24 cellular contexts compared by ENCODE assay signal in the genomic region with DNA sequence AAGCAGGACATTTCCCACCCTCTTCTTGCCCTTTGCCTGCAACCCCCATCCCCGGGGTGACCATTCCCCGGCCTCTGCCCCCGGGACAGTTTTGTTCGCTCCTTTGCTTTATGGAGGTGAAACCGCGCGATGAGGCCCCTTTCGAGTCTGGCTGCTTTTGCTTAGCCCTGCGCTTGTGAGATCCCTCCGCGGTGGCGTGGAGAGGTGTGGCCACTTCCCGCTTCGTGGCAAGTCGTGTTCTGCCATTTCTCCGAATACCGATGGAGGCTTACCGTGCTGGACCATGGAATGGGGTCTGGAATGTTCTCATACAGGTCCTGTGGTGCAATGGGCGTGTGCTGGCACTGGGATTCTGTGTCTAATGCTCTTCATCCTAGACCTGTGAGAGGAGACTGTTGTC.
"Had no signal": no experiment of that assay in that cellular context is flagged by ENCODE, and none has a peak within 500 bp of the region (broad histone marks: within the 10 kb centered on the region; RNA-seq: fewer than 3 reads in every experiment).

No MANE protein-coding gene starts in this region.

- H3K9me3 Mint-ChIP-seq: activated T-cell treated with anti-CD3 and anti-CD28 coated beads, Interleukin-2, amount 50 U/mL, for 4 hours; activated T-helper 2 cell treated with anti-CD3 and anti-CD28 coated beads, Interferon-gamma antibody, Interleukin-2, Interleukin-4, amounts not matched to agents 10 μg/mL and 5 μg/mL and 100 μg/mL, durations not matched to agents 14 hours and 24 hours and 36 hours; naive B cell; T-cell; T-helper 2 cell treated with Interferon-gamma antibody and Interleukin-4, amounts not matched to agents 5 μg/mL and 100 μg/mL, for 36 hours had no signal

- ATAC-seq: activated T-cell treated with anti-CD3 and anti-CD28 coated beads, Interleukin-2, amount 50 U/mL, for 4 hours; sciatic nerve; SK-N-SH treated with all-trans-retinoic acid at 6 μM for 48 hours; T-cell had no signal

- H3K9me3 ChIP-seq: breast epithelium, tibial artery had no signal

- DNase-seq: activated CD8-positive, alpha-beta memory T cell treated with anti-CD3 and anti-CD28 coated beads for 24 hours; activated CD8-positive, alpha-beta memory T cell treated with anti-CD3 and anti-CD28 coated beads, Interleukin-2, amount 50 U/mL, for 4 hours; activated naive CD4-positive, alpha-beta T cell; activated T-cell treated with anti-CD3 and anti-CD28 coated beads, Interleukin-2, amount 50 U/mL, for 4 hours; amniotic stem cell; cerebellar nuclear complex; foreskin fibroblast; hippocampal formation; naive B cell; nucleus accumbens; stimulated activated CD4-positive, alpha-beta T cell treated with anti-CD3 and anti-CD28 coated beads, Interleukin-2, amount 100 ng/mL, for 48 hours; stimulated activated CD8-positive, alpha-beta memory T cell treated with anti-CD3 and anti-CD28 coated beads, Interleukin-4, amount 100 ng/mL, for 48 hours; stimulated activated naive CD4-positive, alpha-beta T cell; T-cell; WERI-Rb-1 had no signal

- H3K27ac Mint-ChIP-seq: activated naive CD8-positive, alpha-beta T cell; activated T-helper 2 cell treated with anti-CD3 and anti-CD28 coated beads, Interferon-gamma antibody, Interleukin-2, Interleukin-4, amounts not matched to agents 10 μg/mL and 5 μg/mL and 100 μg/mL, durations not matched to agents 14 hours and 24 hours and 36 hours; T-cell; T-helper 2 cell treated with Interferon-gamma antibody and Interleukin-4, amounts not matched to agents 5 μg/mL and 100 μg/mL, for 36 hours had no signal

- H3K4me3 ChIP-seq: breast epithelium, lung, smooth muscle cell, tibial artery had no signal

- H3K4me2 ChIP-seq: smooth muscle cell had no signal

- H3K27ac ChIP-seq: breast epithelium, tibial artery, WERI-Rb-1 had no signal

- H3K36me3 Mint-ChIP-seq: activated naive CD8-positive, alpha-beta T cell; T-cell had no signal

- H3K27me3 ChIP-seq: breast epithelium, tibial artery had no signal

- H3K4me1 Mint-ChIP-seq: T-cell had no signal

- H3K4me3 Mint-ChIP-seq: activated naive CD8-positive, alpha-beta T cell; activated T-cell treated with anti-CD3 and anti-CD28 coated beads, Interleukin-2, amount 50 U/mL, for 4 hours; T-cell; T-helper 2 cell treated with Interferon-gamma antibody and Interleukin-4, amounts not matched to agents 5 μg/mL and 100 μg/mL, for 36 hours had no signal

- H3K27me3 Mint-ChIP-seq: activated naive CD8-positive, alpha-beta T cell; naive B cell; T-cell had no signal

- H3K36me3 ChIP-seq: breast epithelium, tibial artery, WERI-Rb-1 had no signal

- H3K4me1 ChIP-seq: breast epithelium, tibial artery had no signal
